ENCODE assay signal across 19 cellular contexts in genomic region chr20:8356850-8357249, GRCh38.
"Had no signal": no experiment of that assay in that cellular context is flagged by ENCODE, and none has a peak within 500 bp of the region (broad histone marks: within the 10 kb centered on the region; RNA-seq: fewer than 3 reads in every experiment).

No MANE protein-coding gene starts in this region.

- ATAC-seq: psoas muscle had no signal

- H3K9me3 ChIP-seq: psoas muscle, stomach, thoracic aorta, transverse colon had no signal

- H3K27me3 ChIP-seq: dorsolateral prefrontal cortex, stomach, transverse colon had no signal

- H3K36me3 ChIP-seq: stomach, thoracic aorta, transverse colon had no signal

- H3K9ac ChIP-seq: parathyroid adenoma had no signal

- H3K27ac ChIP-seq: coronary artery, dorsolateral prefrontal cortex, parathyroid adenoma, psoas muscle, stomach, thoracic aorta, transverse colon had no signal

- H3K4me3 ChIP-seq: coronary artery, dorsolateral prefrontal cortex, psoas muscle, stomach, thoracic aorta, transverse colon had no signal

- DNase-seq: dorsolateral prefrontal cortex; effector CD8-positive, alpha-beta T cell; foreskin melanocyte; head of caudate nucleus; hippocampal formation; kidney glomerular epithelial cell; mesendoderm; naive B cell; occipital lobe; psoas muscle; retina; stimulated activated CD4-positive, alpha-beta T cell treated with anti-CD3 and anti-CD28 coated beads, Interleukin-2, amount 100 ng/mL, for 24 hours; stimulated activated naive CD4-positive, alpha-beta T cell; stomach; substantia nigra; transverse colon had no signal
